2 cellular contexts compared by ENCODE assay signal in genomic region chr2:232264081-232264480, GRCh38.
TF ChIP-seq lines count a peak whose summit lies in the region.

No MANE protein-coding gene starts in this region.

TF ChIP-seq in WTC11, 78 proteins besides CTCF, POLR2A, EP300 and RAD21:
- TF ChIP-seq ARID4B (CRISPR knock-in tag; IDR thresholded peaks at IDR 0.05; ENCODE audit: borderline replicate concordance): no peak
- TF ChIP-seq ESRRA (CRISPR knock-in tag; IDR thresholded peaks at IDR 0.05; ENCODE audit: borderline replicate concordance): no peak
- TF ChIP-seq E2F1 (CRISPR knock-in tag; IDR thresholded peaks at IDR 0.05): no peak
- no peak for TF ChIP-seq NR2C2 (CRISPR knock-in tag; IDR thresholded peaks at IDR 0.05)
- no peak for TF ChIP-seq ATF3 (CRISPR knock-in tag; conservative IDR thresholded peaks at IDR 0.05)
- no peak for TF ChIP-seq USF1 (CRISPR knock-in tag; IDR thresholded peaks at IDR 0.05)
- TF ChIP-seq KAT7 (CRISPR knock-in tag; IDR thresholded peaks at IDR 0.05; ENCODE audit: borderline replicate concordance): no peak

TF ChIP-seq in H1, 55 proteins besides CTCF, POLR2A, EP300 and RAD21 (continued from another document):
- TF ChIP-seq CHD7 (IDR thresholded peaks at IDR 0.05; ENCODE audit: insufficient replicate concordance, low read length): no peak
- TF ChIP-seq FOSL1 (IDR thresholded peaks at IDR 0.05; ENCODE audit: insufficient read depth, low read depth, low read length): no peak
- no peak for TF ChIP-seq CREB1 (IDR thresholded peaks at IDR 0.05)
- TF ChIP-seq KDM4A (IDR thresholded peaks at IDR 0.05; ENCODE audit: low read depth, low read length, severe bottlenecking): no peak
- no peak for TF ChIP-seq RFX5 (IDR thresholded peaks at IDR 0.05; ENCODE audit: borderline replicate concordance, low read depth, low read length)
- no peak for TF ChIP-seq USF2 (IDR thresholded peaks at IDR 0.05; ENCODE audit: low read length)
